ENCODE assay signal across 14 cellular contexts in genomic region chr2:238771193-238771592, GRCh38.
DNase-seq lines count a peak whose midpoint lies in the region; ATAC-seq and TF ChIP-seq lines count a peak whose summit lies in the region.
"Had no signal": no experiment of that assay in that cellular context is flagged by ENCODE, and none has a peak within 500 bp of the region (broad histone marks: within the 10 kb centered on the region; RNA-seq: fewer than 3 reads in every experiment).

No MANE protein-coding gene starts in this region.

- H3K9ac ChIP-seq in H9 (ENCODE audit: extremely low read depth, insufficient read length, low read length), result no peak overlapping the region

- H3K4me3 Mint-ChIP-seq in H9 (no peak overlapping the region), progenitor cell of endocrine pancreas (ENCODE audit: low read depth) (no peak overlapping the region)

- H3K18ac ChIP-seq in H9 (ENCODE audit: insufficient read length, low read depth, low read length), result no peak overlapping the region

- H3K9me3 ChIP-seq in H9 (ENCODE audit: control insufficient read depth, low read depth, low read length), result no peaks in the 10 kb centered on the region
- H3K9me3 ChIP-seq: uterus had no signal

- no peak overlapping the region for H3T11ph ChIP-seq in H9 (ENCODE audit: low read length)

- H3K9me3 Mint-ChIP-seq in H9 (peaks cover 0 to 3% of the 10 kb centered on the region in 2 experiments; a peak in 2 of 5 replicates), progenitor cell of endocrine pancreas (ENCODE audit: low read depth) (no peaks in the 10 kb centered on the region)

- no peak overlapping the region for H2BK20ac ChIP-seq in H9 (ENCODE audit: low read depth, low read length, poor library complexity, severe bottlenecking)

- no peaks in the 10 kb centered on the region for H3K79me2 ChIP-seq in H9 (ENCODE audit: insufficient read depth, low read length)

- H2BK15ac ChIP-seq in H9 (ENCODE audit: low read depth, low read length), result no peak overlapping the region

- peaks cover 5 to 12% of the 10 kb centered on the region in 2 experiments; a peak in 3 of 4 replicates for H3K4me1 Mint-ChIP-seq in H9
- H3K4me1 Mint-ChIP-seq in progenitor cell of endocrine pancreas (ENCODE audit: low read depth), result peaks cover 27% of the 10 kb centered on the region

- H3K4me2 ChIP-seq in H9 (ENCODE audit: insufficient read depth, insufficient read length, low read length), result no peak overlapping the region

- H3K27me3 Mint-ChIP-seq in H9 (ENCODE audit: low read depth) (peaks cover 69% of the 10 kb centered on the region), progenitor cell of endocrine pancreas (peaks cover 57% of the 10 kb centered on the region)

- DNase-seq in H9, result peak; percentile 54
- DNase-seq in fibroblast of peridontal ligament (ENCODE audit: extremely low read depth), result peak; percentile 38
- DNase-seq in progenitor cell of endocrine pancreas (ENCODE audit: low spot score, unreplicated experiment), result no peak
- DNase-seq in GM20000 (ENCODE audit: low spot score), result no peak
- DNase-seq in MV-4-11 (lab: John Stamatoyannopoulos, UW), result no peak
- DNase-seq: activated CD4-positive, alpha-beta T cell treated with anti-CD3 and anti-CD28 coated beads for 1 hour; activated naive CD4-positive, alpha-beta T cell; GF-D8; left cardiac atrium; NCI-H1105; uterus had no signal

- H4K8ac ChIP-seq in H9 (replicated peaks; ENCODE audit: insufficient read length, low read depth, low read length), result no peak overlapping the region

- no peaks in the 10 kb centered on the region; the same call in 1 of the 2 replicates for H3K27me3 ChIP-seq in H9 (ENCODE audit: insufficient read depth, low read length)
- H3K27me3 ChIP-seq: uterus had no signal

- no peak for ATAC-seq in HG02623 (IDR thresholded peaks at IDR 0.05; ENCODE audit: unreplicated experiment)
- ATAC-seq: Right ventricle myocardium inferior had no signal

- no peak overlapping the region for H3K27ac ChIP-seq in H9 (ENCODE audit: insufficient read length, low read depth, low read length)
- H3K27ac ChIP-seq: uterus had no signal

- no peak overlapping the region for H4K91ac ChIP-seq in H9 (ENCODE audit: insufficient read length, low read depth, low read length)

- no peak overlapping the region for H2BK120ac ChIP-seq in H9 (ENCODE audit: low read depth, low read length, poor library complexity, severe bottlenecking)

- no peaks in the 10 kb centered on the region for H3K23me2 ChIP-seq in H9 (ENCODE audit: insufficient read length, low read depth, low read length, poor library complexity, severe bottlenecking)

- no peak overlapping the region for H3K14ac ChIP-seq in H9 (ENCODE audit: insufficient read depth, low read length)

- no peaks in the 10 kb centered on the region for H3K4me1 ChIP-seq in H9 (ENCODE audit: insufficient read depth, low read length)
- H3K4me1 ChIP-seq: uterus had no signal

- H3K36me3 Mint-ChIP-seq in H9 (ENCODE audit: insufficient read depth in 1 of 3, low read depth in 3 of 3), result no peaks in the 10 kb centered on the region
- H3K36me3 Mint-ChIP-seq in progenitor cell of endocrine pancreas (ENCODE audit: insufficient read depth), result no peaks in the 10 kb centered on the region

- H2BK5ac ChIP-seq in H9 (ENCODE audit: insufficient read length, low read length), result no peak overlapping the region

- H3K23ac ChIP-seq in H9 (ENCODE audit: insufficient read length, low read depth, low read length), result no peak overlapping the region

- no peaks in the 10 kb centered on the region for H4K20me1 ChIP-seq in H9 (ENCODE audit: control insufficient read depth, insufficient read depth, insufficient read length)

- H4K5ac ChIP-seq in H9 (ENCODE audit: insufficient read length, low read depth, low read length), result no peak overlapping the region

- TF ChIP-seq CTCF in H9 (conservative IDR thresholded peaks at IDR 0.05) (peak; percentile 59), progenitor cell of endocrine pancreas (IDR thresholded peaks at IDR 0.05; ENCODE audit: unreplicated experiment) (peak; percentile 40), GM20000 (IDR thresholded peaks at IDR 0.05; ENCODE audit: extremely low read depth, missing control alignments) (no peak)

- H3K56ac ChIP-seq in H9 (ENCODE audit: insufficient read length, low read depth, low read length), result no peak overlapping the region

- no CpG with 5 or more reads among the region's 6 CpGs for WGBS in H9 (ENCODE audit: extremely low coverage, insufficient read length, low lambda C conversion rate)

- H2BK12ac ChIP-seq in H9 (ENCODE audit: insufficient read length, low read depth, low read length), result no peak overlapping the region

- no peak overlapping the region for H3K4ac ChIP-seq in H9 (ENCODE audit: low read depth, low read length)

- H2AK5ac ChIP-seq in H9 (ENCODE audit: insufficient read length, low read length), result no peak overlapping the region

- H3K27ac Mint-ChIP-seq in H9 (no peak overlapping the region), progenitor cell of endocrine pancreas (no peak overlapping the region)

- H3K79me1 ChIP-seq in H9 (ENCODE audit: insufficient read depth, low read depth, low read length, poor library complexity, severe bottlenecking), result no peaks in the 10 kb centered on the region

- no peak overlapping the region for H2AFZ ChIP-seq in H9 (ENCODE audit: low read length)

TF ChIP-seq in PFSK-1, 5 proteins besides CTCF, POLR2A, EP300 and RAD21:
- TF ChIP-seq POLR2AphosphoS5 (IDR thresholded peaks at IDR 0.05; ENCODE audit: low read depth, low read length) (no peak), SIN3A (IDR thresholded peaks at IDR 0.05; ENCODE audit: borderline replicate concordance, insufficient read depth, low read length) (peak; percentile 30; the same call in 1 of the 2 replicates)
TF ChIP-seq in PFSK-1: peak in this region for 1.

Comparison
In these comparisons a context has a peak if more than half of its experiments do, and no peak if none do; other contexts are left out.
1. DNase-seq: peak in H9 (single experiment) and fibroblast of peridontal ligament (single experiment); none in progenitor cell of endocrine pancreas (single experiment), GM20000 (single experiment) and MV-4-11 (single experiment).